9 cellular contexts compared by ENCODE assay signal in the genomic region with DNA sequence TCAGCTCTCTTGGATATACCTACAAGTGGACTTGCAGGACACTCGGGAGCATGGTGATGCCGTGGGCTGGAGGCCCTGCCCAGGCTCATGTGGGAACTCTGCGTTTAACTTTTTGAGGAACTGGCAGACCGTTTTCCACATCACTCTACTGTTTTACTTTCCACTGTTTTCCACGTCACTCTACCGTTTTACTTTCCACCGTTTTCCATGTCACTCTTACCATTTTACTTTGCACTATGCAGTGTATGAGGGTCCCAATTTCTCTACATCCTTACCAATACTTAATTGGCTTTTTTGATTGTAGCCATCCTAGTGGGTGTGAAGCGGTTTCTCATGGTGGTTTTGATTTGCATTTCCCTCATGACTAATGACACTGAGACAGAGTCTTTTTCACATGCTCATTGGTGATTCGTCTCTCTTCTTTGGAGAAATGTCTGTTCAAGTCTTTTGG. TPM values are rescaled to one million over a fixed set of nuclear protein-coding genes. Genes with fewer than 3 reads are reported as not detected.
A peak's percentile ranks its signal among the peaks of the same experiment; 100 is the strongest.
DNase-seq lines count a peak whose midpoint lies in the region; ATAC-seq, FAIRE-seq and TF ChIP-seq lines count a peak whose summit lies in the region.
"Had no signal": no experiment of that assay in that cellular context is flagged by ENCODE, and none has a peak within 500 bp of the region (broad histone marks: within the 10 kb centered on the region; RNA-seq: fewer than 3 reads in every experiment).

No MANE protein-coding gene starts in this region.

- H3K36me3 Mint-ChIP-seq in CD8-positive, alpha-beta memory T cell: peaks cover 0 to 10% (median 4%) of the 10 kb centered on the region in 3 donors
- peaks cover 8% of the 10 kb centered on the region for H3K36me3 Mint-ChIP-seq in T-cell

- CTCF ChIA-PET in CD8-positive, alpha-beta memory T cell (lab: Charles Lee): interaction anchor here (1.3 kb wide), 1 partner anchor 45 kb away, joined by 3 read pairs; no protein-coding TSS in a partner anchor
- CTCF ChIA-PET in T-cell (lab: Charles Lee): no interaction called here

- peaks cover 81% of the 10 kb centered on the region for H3K4me1 ChIP-seq in CD8-positive, alpha-beta memory T cell (ENCODE audit: insufficient read depth, low read length)
- H3K4me1 ChIP-seq in kidney (ENCODE audit: control insufficient read depth in 1 of 2, insufficient read depth in 1 of 2, low read depth in 1 of 2, low read length in 2 of 2): peaks cover 0 to 13% of the 10 kb centered on the region in 2 donors

- no peak overlapping the region for H3K9ac ChIP-seq in kidney (ENCODE audit: low read length in 2 of 2)

- peak; percentile 52 for ATAC-seq in GM21786 (IDR thresholded peaks at IDR 0.05; ENCODE audit: unreplicated experiment)
- ATAC-seq in T-cell (replicated peaks in 1 of 4): peak in 2 of 4 experiments; percentile 34 to 52
- no peak for ATAC-seq in GM18870 (IDR thresholded peaks at IDR 0.05; ENCODE audit: unreplicated experiment)
- ATAC-seq in HG02970 (IDR thresholded peaks at IDR 0.05; ENCODE audit: low FRiP score, unreplicated experiment): no peak

- POLR2A ChIA-PET in CD8-positive, alpha-beta memory T cell (lab: Charles Lee): interaction anchor here (1.1 kb wide), 1 partner anchor 18 kb away, joined by 3 read pairs; no protein-coding TSS in a partner anchor
- POLR2A ChIA-PET in T-cell (lab: Charles Lee): no interaction called here

- H3K27me3 Mint-ChIP-seq in CD8-positive, alpha-beta memory T cell: no peaks in the 10 kb centered on the region
- H3K27me3 Mint-ChIP-seq in T-cell: no peaks in the 10 kb centered on the region

- peak overlapping the region; percentile 10 to 98 (median 80) for H3K27ac Mint-ChIP-seq in CD8-positive, alpha-beta memory T cell
- peak overlapping the region; percentile 84 to 93 for H3K27ac Mint-ChIP-seq in T-cell

- no peaks in the 10 kb centered on the region for H3K9me3 Mint-ChIP-seq in CD8-positive, alpha-beta memory T cell
- no peaks in the 10 kb centered on the region for H3K9me3 Mint-ChIP-seq in T-cell

- no peaks in the 10 kb centered on the region for H3K27me3 ChIP-seq in CD8-positive, alpha-beta memory T cell (ENCODE audit: insufficient read depth, low read length, poor library complexity, severe bottlenecking)

- TF ChIP-seq CTCF in kidney (IDR thresholded peaks at IDR 0.05; ENCODE audit: borderline replicate concordance, extremely low read depth, insufficient read depth): no peak

- no peaks in the 10 kb centered on the region for H3K9me3 ChIP-seq in CD8-positive, alpha-beta memory T cell (ENCODE audit: low read length)
- H3K9me3 ChIP-seq in kidney (ENCODE audit: control insufficient read depth in 1 of 2, low read length in 2 of 2): no peaks in the 10 kb centered on the region

- no peaks in the 10 kb centered on the region for H3K36me3 ChIP-seq in CD8-positive, alpha-beta memory T cell (ENCODE audit: insufficient read depth, low read length)
- peaks cover 0 to 8% of the 10 kb centered on the region in 2 donors for H3K36me3 ChIP-seq in kidney (ENCODE audit: control insufficient read depth in 1 of 2, insufficient read depth in 2 of 2, low read length in 2 of 2)

- H3K4me3 ChIP-seq in CD8-positive, alpha-beta memory T cell (ENCODE audit: low read length): no peak overlapping the region
- no peak overlapping the region for H3K4me3 ChIP-seq in kidney (ENCODE audit: low read length in 2 of 2)

- peak overlapping the region; percentile 3 to 80 (median 68) for H3K4me3 Mint-ChIP-seq in CD8-positive, alpha-beta memory T cell
- H3K4me3 Mint-ChIP-seq in T-cell: peak overlapping the region in 2 of 3 donors; percentile 41 to 48

- H3K27ac ChIP-seq in CD8-positive, alpha-beta memory T cell (ENCODE audit: low read depth, low read length): peak overlapping the region; percentile 14
- H3K27ac ChIP-seq in kidney (ENCODE audit: low read depth in 2 of 2, low read length in 2 of 2): no peak overlapping the region

- intact Hi-C loops in kidney (cut with DNase I): no loop called here

- peaks cover 71 to 85% (median 82%) of the 10 kb centered on the region in 3 donors for H3K4me1 Mint-ChIP-seq in CD8-positive, alpha-beta memory T cell
- peaks cover 70 to 80% (median 79%) of the 10 kb centered on the region in 3 donors for H3K4me1 Mint-ChIP-seq in T-cell

- peak in 1 of 5 donors; percentile 31 for DNase-seq in CD8-positive, alpha-beta memory T cell
- DNase-seq in T-cell: no peak
- DNase-seq in kidney: peak; percentile 54
- no peak for DNase-seq in DMS79 treated with DMSO at 0.1 percent for 48 hours (lab: John Stamatoyannopoulos, UW)
- no peak for DNase-seq in SKM-1 treated with dmso at 0.1 percent for 144 hours (lab: John Stamatoyannopoulos, UW; ENCODE audit: unreplicated experiment)
- DNase-seq: activated gamma-delta T cell had no signal

- no peak for FAIRE-seq in kidney (lab: Jason Lieb, UNC)

RNA-seq across cellular contexts. Expression of gene GATAD2A, which starts 40.5 kb away (rescaled TPM):
- 100 to 1,000 TPM; 176 to 182 TPM for total RNA-seq in CD8-positive, alpha-beta memory T cell
- 46.9 TPM for polyA plus RNA-seq in CD8-positive, alpha-beta memory T cell
- total RNA-seq in T-cell (100 to 1,000 TPM; 114 to 144 (median 133) TPM), kidney (91.0 TPM)
- 18.0 TPM for polyA plus RNA-seq in kidney (ENCODE audit: insufficient read depth, low read depth, low replicate concordance)
